In genomic region chr10:77770081-77770867, GRCh38 we compare ENCODE assay signal across 21 cellular contexts.
"Had no signal": no experiment of that assay in that cellular context is flagged by ENCODE, and none has a peak within 500 bp of the region (broad histone marks: within the 10 kb centered on the region; RNA-seq: fewer than 3 reads in every experiment).

No MANE protein-coding gene starts in this region.

- H3K4me1 ChIP-seq: tibial artery had no signal

- H3K36me3 Mint-ChIP-seq: immature natural killer cell; stimulated activated naive B cell treated with anti-CD40 and anti-IgM and Interleukin-4, amounts not matched to agents 10 μg/mL and 1 μg/mL and 100 μg/mL, for 72 hours had no signal

- H3K27ac ChIP-seq: brain microvascular endothelial cell, coronary artery, gastrocnemius medialis, neutrophil, parathyroid adenoma, tibial artery had no signal

- H3K9me3 ChIP-seq: gastrocnemius medialis, neutrophil, tibial artery had no signal

- H3K9me3 Mint-ChIP-seq: activated CD8-positive, alpha-beta T cell treated with anti-CD3 and anti-CD28 coated beads for 36 hours; activated T-cell treated with anti-CD3 and anti-CD28 coated beads, Interleukin-2, amount 50 U/mL, for 72 hours; immature natural killer cell; stimulated activated naive B cell treated with anti-CD40 and anti-IgM and Interleukin-4, amounts not matched to agents 10 μg/mL and 1 μg/mL and 100 μg/mL, for 72 hours had no signal

- H3K4me3 ChIP-seq: coronary artery, gastrocnemius medialis, tibial artery had no signal

- H3K4me1 Mint-ChIP-seq: immature natural killer cell; stimulated activated naive B cell treated with anti-CD40 and anti-IgM and Interleukin-4, amounts not matched to agents 10 μg/mL and 1 μg/mL and 100 μg/mL, for 72 hours had no signal

- H3K27ac Mint-ChIP-seq: activated CD8-positive, alpha-beta T cell treated with anti-CD3 and anti-CD28 coated beads for 36 hours; activated T-cell treated with anti-CD3 and anti-CD28 coated beads, Interleukin-2, amount 50 U/mL, for 72 hours; immature natural killer cell; naive thymus-derived CD8-positive, alpha-beta T cell; stimulated activated naive B cell treated with anti-CD40 and anti-IgM and Interleukin-4, amounts not matched to agents 10 μg/mL and 1 μg/mL and 100 μg/mL, for 72 hours had no signal

- ATAC-seq: activated CD8-positive, alpha-beta T cell treated with anti-CD3 and anti-CD28 coated beads for 36 hours; activated T-cell treated with anti-CD3 and anti-CD28 coated beads, Interleukin-2, amount 50 U/mL, for 72 hours; gastrocnemius medialis; naive thymus-derived CD8-positive, alpha-beta T cell; stimulated activated naive B cell treated with anti-CD40 and anti-IgM and Interleukin-4, amounts not matched to agents 10 μg/mL and 1 μg/mL and 100 μg/mL, for 72 hours had no signal

- DNase-seq: activated CD4-positive, alpha-beta T cell treated with anti-CD3 and anti-CD28 coated beads for 48 hours; activated CD4-positive, CD25-positive, alpha-beta regulatory T cell; activated CD8-positive, alpha-beta T cell treated with anti-CD3 and anti-CD28 coated beads for 36 hours; activated effector memory CD4-positive, alpha-beta T cell treated with anti-CD3 and anti-CD28 coated beads, Interleukin-2, amount 50 U/mL, for 16 hours; activated naive CD4-positive, alpha-beta T cell treated with anti-CD3 and anti-CD28 coated beads, Interleukin-2, amount 50 U/mL, for 16 hours; activated T-cell treated with anti-CD3 and anti-CD28 coated beads, Interleukin-2, amount 50 U/mL, for 72 hours; aorta; brain microvascular endothelial cell; erythroblast; gastrocnemius medialis; immature natural killer cell; kidney glomerular epithelial cell; mesendoderm; naive thymus-derived CD8-positive, alpha-beta T cell; stimulated activated naive B cell treated with anti-CD40 and anti-IgM and Interleukin-4, amounts not matched to agents 10 μg/mL and 1 μg/mL and 100 μg/mL, for 72 hours; T-helper 1 cell; T-helper 9 cell; tibial artery had no signal

- H3K27me3 ChIP-seq: brain microvascular endothelial cell, gastrocnemius medialis, neutrophil, tibial artery had no signal

- H3K36me3 ChIP-seq: brain microvascular endothelial cell, gastrocnemius medialis, neutrophil, tibial artery had no signal

- H3K4me3 Mint-ChIP-seq: activated CD8-positive, alpha-beta T cell treated with anti-CD3 and anti-CD28 coated beads for 36 hours; activated T-cell treated with anti-CD3 and anti-CD28 coated beads, Interleukin-2, amount 50 U/mL, for 72 hours; immature natural killer cell; naive thymus-derived CD8-positive, alpha-beta T cell; stimulated activated naive B cell treated with anti-CD40 and anti-IgM and Interleukin-4, amounts not matched to agents 10 μg/mL and 1 μg/mL and 100 μg/mL, for 72 hours had no signal
